In the genomic region with DNA sequence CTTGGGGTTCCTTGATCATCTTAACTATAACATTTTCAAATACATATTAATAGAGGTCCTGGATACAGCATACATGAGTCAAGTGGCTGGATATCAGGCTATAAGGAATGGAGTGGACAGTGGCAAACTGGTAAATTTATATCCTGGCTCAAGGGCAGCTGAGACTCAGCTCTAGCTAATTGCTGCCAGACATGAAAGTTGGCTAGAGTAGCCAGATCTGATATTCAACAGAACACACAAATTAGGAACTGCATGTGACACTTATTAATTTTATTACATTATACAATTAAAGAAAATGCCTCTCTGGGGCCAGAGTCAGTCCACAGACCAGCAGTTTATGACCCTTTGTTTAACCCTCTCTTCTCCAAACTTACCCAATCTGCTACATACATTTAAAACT, we compare ENCODE assay signal across 33 cellular contexts.
"Had no signal": no experiment of that assay in that cellular context is flagged by ENCODE, and none has a peak within 500 bp of the region (broad histone marks: within the 10 kb centered on the region; RNA-seq: fewer than 3 reads in every experiment).

No MANE protein-coding gene starts in this region.

- ATAC-seq: activated CD8-positive, alpha-beta T cell treated with anti-CD3 and anti-CD28 coated beads for 36 hours; activated T-cell treated with anti-CD3 and anti-CD28 coated beads, Interleukin-2, amount 50 U/mL, for 72 hours; activated T-helper 17 cell treated with anti-CD3 and anti-CD28 coated beads, Interleukin-2, amount 50 U/mL, for 72 hours; PC-3 had no signal

- H3K4me3 ChIP-seq: ascending aorta, cardiac muscle cell, Peyer's patch, SJSA1 had no signal

- H3K9me3 ChIP-seq: ascending aorta, Peyer's patch, SJSA1 had no signal

- DNase-seq: activated CD4-positive, alpha-beta T cell treated with anti-CD3 and anti-CD28 coated beads, Interleukin-2, amount 10 ng/mL, durations not matched to agents 24 days and 14 days; activated CD4-positive, alpha-beta T cell treated with anti-CD3 and anti-CD28 coated beads, Interleukin-2, amount 50 U/mL, for 4 hours; activated CD8-positive, alpha-beta T cell treated with anti-CD3 and anti-CD28 coated beads for 36 hours; activated effector memory CD4-positive, alpha-beta T cell treated with anti-CD3 and anti-CD28 coated beads, Interleukin-2, amount 50 U/mL, for 16 hours; activated naive CD4-positive, alpha-beta T cell; activated naive CD4-positive, alpha-beta T cell treated with anti-CD3 and anti-CD28 coated beads, Interleukin-2, amount 50 U/mL, for 16 hours; activated naive CD8-positive, alpha-beta T cell treated with anti-CD3 and anti-CD28 coated beads for 36 hours; activated T-cell treated with anti-CD3 and anti-CD28 coated beads, Interleukin-2, amount 50 U/mL, for 1 hour; activated T-cell treated with anti-CD3 and anti-CD28 coated beads, Interleukin-2, amount 50 U/mL, for 72 hours; amygdala; Kasumi-1; KBM-7; MM.1S; MV-4-11; NCI-H1092; NCI-H1436 treated with DMSO at 0.1 percent for 48 hours; NCI-H187; NCI-H2029 treated with DMSO at 0.1 percent for 48 hours; NCI-H2107; NCI-H2171; NCI-H510A treated with DMSO at 0.1 percent for 48 hours; NCI-H526 treated with DMSO at 0.1 percent for 48 hours; NCI-H82; NK-92 treated with Interleukin-12 subunit alpha and Interleukin-12 subunit beta, amount 100 ng/mL, for 24 hours; PC-3; Peyer's patch; RPMI8226; SHP77 treated with DMSO at 0.1 percent for 48 hours; T1000 had no signal

- H3K4me1 ChIP-seq: ascending aorta, Peyer's patch, SJSA1 had no signal

- H3K27ac ChIP-seq: ascending aorta, cardiac muscle cell, Peyer's patch, SJSA1 had no signal

- H3K36me3 ChIP-seq: ascending aorta, cardiac muscle cell, Peyer's patch, SJSA1 had no signal

- H3K27me3 ChIP-seq: ascending aorta, Peyer's patch, SJSA1 had no signal
